ENCODE assay signal across 9 cellular contexts in genomic region chr15:88476635-88477038, GRCh38. TPM values are rescaled to one million over a fixed set of nuclear protein-coding genes. Genes with fewer than 3 reads are reported as not detected.
DNase-seq lines count a peak whose midpoint lies in the region; ATAC-seq and TF ChIP-seq lines count a peak whose summit lies in the region.
"Had no signal": no experiment of that assay in that cellular context is flagged by ENCODE, and none has a peak within 500 bp of the region (broad histone marks: within the 10 kb centered on the region; RNA-seq: fewer than 3 reads in every experiment).

No MANE protein-coding gene starts in this region.

- no peak overlapping the region for H3K4me3 Mint-ChIP-seq in T-helper 2 cell treated with Interferon-gamma antibody and Interleukin-4, amounts not matched to agents 5 μg/mL and 100 μg/mL, for 36 hours

- no peaks in the 10 kb centered on the region for H3K4me1 ChIP-seq in colonic mucosa

- H3K9me3 Mint-ChIP-seq in T-helper 2 cell treated with Interferon-gamma antibody and Interleukin-4, amounts not matched to agents 5 μg/mL and 100 μg/mL, for 36 hours = no peaks in the 10 kb centered on the region

- H3K27ac Mint-ChIP-seq in T-helper 2 cell treated with Interferon-gamma antibody and Interleukin-4, amounts not matched to agents 5 μg/mL and 100 μg/mL, for 36 hours = no peak overlapping the region

- DNase-seq in NCI-H146 (lab: John Stamatoyannopoulos, UW) = peak; percentile 35
- no peak for DNase-seq in NCI-H146 treated with DMSO at 0.1 percent for 48 hours (lab: John Stamatoyannopoulos, UW; ENCODE audit: unreplicated experiment)
- DNase-seq in NOMO-1 treated with dmso at 0.1 percent for 144 hours (lab: John Stamatoyannopoulos, UW; ENCODE audit: unreplicated experiment) = peak; percentile 34
- DNase-seq in colonic mucosa = peak; percentile 23
- DNase-seq in medulla oblongata (ENCODE audit: extremely low spot score) = peak; percentile 68
- DNase-seq in T-helper 2 cell treated with Interferon-gamma antibody and Interleukin-4, amounts not matched to agents 5 μg/mL and 100 μg/mL, for 36 hours (ENCODE audit: low spot score) = no peak
- DNase-seq in stimulated activated naive CD4-positive, alpha-beta T cell treated with Interleukin-2 at 50 U/mL for 16 hours (lab: John Stamatoyannopoulos, UW) = no peak

- H3K36me3 ChIP-seq in colonic mucosa = peaks cover 5% of the 10 kb centered on the region

- intact Hi-C loops in colonic mucosa (cut with DNase I) = loop anchor here (5.0 to 10.0 kb wide), 2 partner anchors 136 to 358 kb away; no protein-coding TSS in a partner anchor

- H3K27ac ChIP-seq in colonic mucosa = no peak overlapping the region
- H3K27ac ChIP-seq: BLaER1 treated with 17β-estradiol and CSF1 and Interleukin-3, amounts not matched to agents 10 nM and 100 nM had no signal

- no peak overlapping the region for H3K4me3 ChIP-seq in colonic mucosa
- H3K4me3 ChIP-seq: BLaER1 treated with 17β-estradiol and CSF1 and Interleukin-3, amounts not matched to agents 10 nM and 100 nM had no signal

- TF ChIP-seq CTCF in colonic mucosa (IDR thresholded peaks at IDR 0.05) = peak; percentile 33

- H3K4me1 Mint-ChIP-seq in T-helper 2 cell treated with Interferon-gamma antibody and Interleukin-4, amounts not matched to agents 5 μg/mL and 100 μg/mL, for 36 hours (ENCODE audit: low read depth) = peaks cover 3% of the 10 kb centered on the region

- peak; percentile 41 for ATAC-seq in HG02798 (IDR thresholded peaks at IDR 0.05; ENCODE audit: poor library complexity, unreplicated experiment)

- no peaks in the 10 kb centered on the region for H3K27me3 ChIP-seq in colonic mucosa
- H3K27me3 ChIP-seq: BLaER1 treated with 17β-estradiol and CSF1 and Interleukin-3, amounts not matched to agents 10 nM and 100 nM had no signal

- peaks cover 22% of the 10 kb centered on the region for H3K36me3 Mint-ChIP-seq in T-helper 2 cell treated with Interferon-gamma antibody and Interleukin-4, amounts not matched to agents 5 μg/mL and 100 μg/mL, for 36 hours (ENCODE audit: low read depth)

- no peaks in the 10 kb centered on the region for H3K9me3 ChIP-seq in colonic mucosa
- H3K9me3 ChIP-seq: BLaER1 treated with 17β-estradiol and CSF1 and Interleukin-3, amounts not matched to agents 10 nM and 100 nM had no signal

- H3K27me3 Mint-ChIP-seq in T-helper 2 cell treated with Interferon-gamma antibody and Interleukin-4, amounts not matched to agents 5 μg/mL and 100 μg/mL, for 36 hours (ENCODE audit: low read depth) = no peaks in the 10 kb centered on the region

- no peak overlapping the region for H3K9ac ChIP-seq in colonic mucosa (ENCODE audit: low read depth in 2 of 2, low read length in 2 of 2)
- H3K9ac ChIP-seq: BLaER1 treated with 17β-estradiol and CSF1 and Interleukin-3, amounts not matched to agents 10 nM and 100 nM had no signal

RNA-seq across cellular contexts. Expression of gene MRPS11, which starts 9.1 kb away (rescaled TPM):
- total RNA-seq in colonic mucosa = 10 to 100 TPM; 45.7 to 73.6 TPM

RNA-seq across cellular contexts. Expression of gene MRPL46, which starts 9.4 kb away (rescaled TPM):
- total RNA-seq in colonic mucosa = 10 to 100 TPM; 20.6 to 40.6 TPM

Comparison
In these comparisons a context has a peak if more than half of its experiments do, and no peak if none do; other contexts are left out.
1. DNase-seq: peak in NCI-H146 (single experiment), NOMO-1 treated with dmso at 0.1 percent for 144 hours (single experiment), colonic mucosa (single experiment) and medulla oblongata (single experiment); none in NCI-H146 treated with DMSO at 0.1 percent for 48 hours (single experiment), T-helper 2 cell treated with Interferon-gamma antibody and Interleukin-4, amounts not matched to agents 5 μg/mL and 100 μg/mL, for 36 hours (single experiment) and stimulated activated naive CD4-positive, alpha-beta T cell treated with Interleukin-2 at 50 U/mL for 16 hours (single experiment).